ENCODE assay signal across 16 cellular contexts in the genomic region with DNA sequence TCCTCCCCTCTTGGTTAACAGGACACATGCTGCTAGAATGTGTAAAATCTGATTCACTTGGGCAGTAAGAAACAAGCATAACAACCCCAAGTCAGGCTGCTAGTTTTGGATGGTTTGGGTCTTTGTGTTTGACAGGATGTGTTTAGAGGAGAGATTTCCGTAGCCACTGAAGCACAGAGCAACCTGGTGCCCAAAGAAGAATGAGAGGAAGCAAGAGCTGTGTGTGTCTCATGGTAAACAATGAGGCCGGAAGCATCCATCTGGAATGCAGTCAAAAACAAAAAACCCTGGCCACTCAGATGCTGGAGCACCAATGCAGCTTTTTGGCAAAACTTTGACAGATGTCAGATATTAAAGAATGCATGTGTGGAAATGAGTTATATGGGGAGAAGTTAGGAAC. TPM values are rescaled to one million over a fixed set of nuclear protein-coding genes. Genes with fewer than 3 reads are reported as not detected.
DNase-seq lines count a peak whose midpoint lies in the region; TF ChIP-seq lines count a peak whose summit lies in the region.
"Had no signal": no experiment of that assay in that cellular context is flagged by ENCODE, and none has a peak within 500 bp of the region (broad histone marks: within the 10 kb centered on the region; RNA-seq: fewer than 3 reads in every experiment).

No MANE protein-coding gene starts in this region.

- H3K36me3 Mint-ChIP-seq in activated naive CD4-positive, alpha-beta T cell treated with anti-CD3 and anti-CD28 coated beads, Interleukin-2, amount 10 ng/mL, durations not matched to agents 7 days and 5 days: peaks cover 10% of the 10 kb centered on the region
- H3K36me3 Mint-ChIP-seq in activated T-helper 1 cell treated with anti-CD3 and anti-CD28 coated beads, Interleukin-12 subunit alpha, Interleukin-12 subunit beta, Interleukin-2, Interleukin-4 antibody, amounts not matched to agents 30 ng/mL and 10 ng/mL and 1 ng/mL, durations not matched to agents 14 hours and 24 hours and 36 hours (ENCODE audit: low read depth): peaks cover 1% of the 10 kb centered on the region
- H3K36me3 Mint-ChIP-seq in mesothelial cell of epicardium (no peaks in the 10 kb centered on the region), nephron progenitor cell (ENCODE audit: low read depth) (no peaks in the 10 kb centered on the region)

- peak overlapping the region; percentile 35 for H3K27ac Mint-ChIP-seq in activated naive CD4-positive, alpha-beta T cell treated with anti-CD3 and anti-CD28 coated beads, Interleukin-2, amount 10 ng/mL, durations not matched to agents 7 days and 5 days
- H3K27ac Mint-ChIP-seq in activated T-helper 1 cell treated with anti-CD3 and anti-CD28 coated beads, Interleukin-12 subunit alpha, Interleukin-12 subunit beta, Interleukin-2, Interleukin-4 antibody, amounts not matched to agents 30 ng/mL and 10 ng/mL and 1 ng/mL, durations not matched to agents 14 hours and 24 hours and 36 hours: peak overlapping the region; percentile 18
- H3K27ac Mint-ChIP-seq in mesothelial cell of epicardium (no peak overlapping the region), nephron progenitor cell (no peak overlapping the region)

- H3K4me1 Mint-ChIP-seq in activated naive CD4-positive, alpha-beta T cell treated with anti-CD3 and anti-CD28 coated beads, Interleukin-2, amount 10 ng/mL, durations not matched to agents 7 days and 5 days: peaks cover 49% of the 10 kb centered on the region
- H3K4me1 Mint-ChIP-seq in activated T-helper 1 cell treated with anti-CD3 and anti-CD28 coated beads, Interleukin-12 subunit alpha, Interleukin-12 subunit beta, Interleukin-2, Interleukin-4 antibody, amounts not matched to agents 30 ng/mL and 10 ng/mL and 1 ng/mL, durations not matched to agents 14 hours and 24 hours and 36 hours (ENCODE audit: low read depth): peaks cover 38% of the 10 kb centered on the region
- H3K4me1 Mint-ChIP-seq in mesothelial cell of epicardium (no peaks in the 10 kb centered on the region), nephron progenitor cell (no peaks in the 10 kb centered on the region)

- no peak overlapping the region for H3K4me3 ChIP-seq in stomach smooth muscle (ENCODE audit: low read length in 2 of 2)

- no peaks in the 10 kb centered on the region for H3K27me3 ChIP-seq in stomach smooth muscle (ENCODE audit: control insufficient read depth in 1 of 2, insufficient read depth in 2 of 2, low read length in 2 of 2)

- peaks cover 0 to 4% of the 10 kb centered on the region in 2 donors for H3K9me3 ChIP-seq in stomach smooth muscle (ENCODE audit: control insufficient read depth in 2 of 2, low read length in 2 of 2)

- CTCF ChIA-PET in activated naive CD4-positive, alpha-beta T cell treated with anti-CD3 and anti-CD28 coated beads, Interleukin-2, amount 10 ng/mL, durations not matched to agents 7 days and 5 days (lab: Charles Lee): no interaction called here

- no peak for TF ChIP-seq CTCF in mesothelial cell of epicardium (IDR thresholded peaks at IDR 0.05; ENCODE audit: unreplicated experiment)
- TF ChIP-seq CTCF in nephron progenitor cell (IDR thresholded peaks at IDR 0.05): no peak

- peaks cover 20% of the 10 kb centered on the region for H3K9me3 Mint-ChIP-seq in activated naive CD4-positive, alpha-beta T cell treated with anti-CD3 and anti-CD28 coated beads, Interleukin-2, amount 10 ng/mL, durations not matched to agents 7 days and 5 days
- peaks cover 6% of the 10 kb centered on the region for H3K9me3 Mint-ChIP-seq in activated T-helper 1 cell treated with anti-CD3 and anti-CD28 coated beads, Interleukin-12 subunit alpha, Interleukin-12 subunit beta, Interleukin-2, Interleukin-4 antibody, amounts not matched to agents 30 ng/mL and 10 ng/mL and 1 ng/mL, durations not matched to agents 14 hours and 24 hours and 36 hours
- H3K9me3 Mint-ChIP-seq in mesothelial cell of epicardium (peaks cover 5% of the 10 kb centered on the region), nephron progenitor cell (peaks cover 9% of the 10 kb centered on the region)

- no peak overlapping the region for H3K4me3 Mint-ChIP-seq in activated naive CD4-positive, alpha-beta T cell treated with anti-CD3 and anti-CD28 coated beads, Interleukin-2, amount 10 ng/mL, durations not matched to agents 7 days and 5 days
- H3K4me3 Mint-ChIP-seq in activated T-helper 1 cell treated with anti-CD3 and anti-CD28 coated beads, Interleukin-12 subunit alpha, Interleukin-12 subunit beta, Interleukin-2, Interleukin-4 antibody, amounts not matched to agents 30 ng/mL and 10 ng/mL and 1 ng/mL, durations not matched to agents 14 hours and 24 hours and 36 hours: no peak overlapping the region
- H3K4me3 Mint-ChIP-seq in mesothelial cell of epicardium: no peak overlapping the region
- H3K4me3 Mint-ChIP-seq in nephron progenitor cell: no peak overlapping the region
- H3K4me3 Mint-ChIP-seq: neural crest cell had no signal

- intact Hi-C loops in activated T-helper 1 cell treated with anti-CD3 and anti-CD28 coated beads, Interleukin-12 subunit alpha, Interleukin-12 subunit beta, Interleukin-2, Interleukin-4 antibody, amounts not matched to agents 30 ng/mL and 10 ng/mL and 1 ng/mL, durations not matched to agents 14 hours and 24 hours and 36 hours (cut with micrococcal nuclease): no loop called here

- DNase-seq in activated naive CD4-positive, alpha-beta T cell treated with anti-CD3 and anti-CD28 coated beads, Interleukin-2, amount 10 ng/mL, durations not matched to agents 7 days and 5 days: peak; percentile 50
- DNase-seq in activated naive CD4-positive, alpha-beta T cell treated with anti-CD3 and anti-CD28 coated beads, Interleukin-2, amount 50 U/mL, for 16 hours: no peak
- no peak for DNase-seq in activated T-helper 1 cell treated with anti-CD3 and anti-CD28 coated beads, Interleukin-12 subunit alpha, Interleukin-12 subunit beta, Interleukin-2, Interleukin-4 antibody, amounts not matched to agents 30 ng/mL and 10 ng/mL and 1 ng/mL, durations not matched to agents 14 hours and 24 hours and 36 hours (ENCODE audit: low spot score)
- DNase-seq in left kidney (ENCODE audit: low read depth, low spot score) (peak; percentile 23), mesothelial cell of epicardium (ENCODE audit: low spot score in 2 of 2, unreplicated experiment in 2 of 2) (no peak), cerebellum (ENCODE audit: low spot score) (no peak), nephron progenitor cell (no peak)
- DNase-seq: ACHN; activated CD4-positive, alpha-beta T cell treated with anti-CD3 and anti-CD28 coated beads for 48 hours; DMS153; HCEC 1CT; NCI-H1092; stimulated activated CD4-positive, alpha-beta T cell treated with anti-CD3 and anti-CD28 coated beads, Interleukin-15, amount 100 ng/mL, for 24 hours; SW 1271 had no signal

- peaks cover 21% of the 10 kb centered on the region for H3K4me1 ChIP-seq in stomach smooth muscle (ENCODE audit: control insufficient read depth, insufficient read depth, low read length)

- H3K27ac ChIP-seq in stomach smooth muscle (ENCODE audit: low read length): peak overlapping the region; percentile 25

- peaks cover 4% of the 10 kb centered on the region for H3K27me3 Mint-ChIP-seq in activated naive CD4-positive, alpha-beta T cell treated with anti-CD3 and anti-CD28 coated beads, Interleukin-2, amount 10 ng/mL, durations not matched to agents 7 days and 5 days
- peaks cover 2% of the 10 kb centered on the region for H3K27me3 Mint-ChIP-seq in activated T-helper 1 cell treated with anti-CD3 and anti-CD28 coated beads, Interleukin-12 subunit alpha, Interleukin-12 subunit beta, Interleukin-2, Interleukin-4 antibody, amounts not matched to agents 30 ng/mL and 10 ng/mL and 1 ng/mL, durations not matched to agents 14 hours and 24 hours and 36 hours (ENCODE audit: insufficient read depth)
- H3K27me3 Mint-ChIP-seq in mesothelial cell of epicardium (ENCODE audit: low read depth) (peaks cover 34% of the 10 kb centered on the region), nephron progenitor cell (ENCODE audit: low read depth, poor library complexity) (peaks cover 9% of the 10 kb centered on the region)

- no peaks in the 10 kb centered on the region for H3K36me3 ChIP-seq in stomach smooth muscle (ENCODE audit: control insufficient read depth in 2 of 2, insufficient read depth in 2 of 2, low read length in 2 of 2)

- no peak overlapping the region for H3K9ac ChIP-seq in stomach smooth muscle (ENCODE audit: low read length in 2 of 2)

RNA-seq across cellular contexts. Expression of a gene that starts 39.4 kb away (rescaled TPM):
- 37.7 and 38.1 TPM in 2 replicates for total RNA-seq in activated T-helper 1 cell treated with anti-CD3 and anti-CD28 coated beads, Interleukin-12 subunit alpha, Interleukin-12 subunit beta, Interleukin-2, Interleukin-4 antibody, amounts not matched to agents 30 ng/mL and 10 ng/mL and 1 ng/mL, durations not matched to agents 14 hours and 24 hours and 36 hours
- 19.3 to 21.1 TPM (median 20.9 TPM) in 3 replicates for total RNA-seq in mesothelial cell of epicardium
- 60.6 TPM for total RNA-seq in cerebellum

Comparison
In these comparisons a context has a peak if more than half of its experiments do, and no peak if none do; other contexts are left out.
1. DNase-seq: peak in activated naive CD4-positive, alpha-beta T cell treated with anti-CD3 and anti-CD28 coated beads, Interleukin-2, amount 10 ng/mL, durations not matched to agents 7 days and 5 days (single experiment) and left kidney (single experiment); none in activated naive CD4-positive, alpha-beta T cell treated with anti-CD3 and anti-CD28 coated beads, Interleukin-2, amount 50 U/mL, for 16 hours (single experiment), activated T-helper 1 cell treated with anti-CD3 and anti-CD28 coated beads, Interleukin-12 subunit alpha, Interleukin-12 subunit beta, Interleukin-2, Interleukin-4 antibody, amounts not matched to agents 30 ng/mL and 10 ng/mL and 1 ng/mL, durations not matched to agents 14 hours and 24 hours and 36 hours (single experiment), mesothelial cell of epicardium (0 of 2), cerebellum (single experiment) and nephron progenitor cell (single experiment).
2. H3K27ac Mint-ChIP-seq: peak in activated naive CD4-positive, alpha-beta T cell treated with anti-CD3 and anti-CD28 coated beads, Interleukin-2, amount 10 ng/mL, durations not matched to agents 7 days and 5 days (single experiment) and activated T-helper 1 cell treated with anti-CD3 and anti-CD28 coated beads, Interleukin-12 subunit alpha, Interleukin-12 subunit beta, Interleukin-2, Interleukin-4 antibody, amounts not matched to agents 30 ng/mL and 10 ng/mL and 1 ng/mL, durations not matched to agents 14 hours and 24 hours and 36 hours (single experiment); none in mesothelial cell of epicardium (single experiment) and nephron progenitor cell (single experiment).